In genomic region chr15:77623008-77623877, GRCh38 we compare ENCODE assay signal across 1 cellular context.
TF ChIP-seq lines count a peak whose summit lies in the region.

No MANE protein-coding gene starts in this region.

TF ChIP-seq in K562, 482 proteins besides CTCF, POLR2A, EP300 and RAD21:
- TF ChIP-seq KDM5B (IDR thresholded peaks at IDR 0.05; ENCODE audit: insufficient replicate concordance, low read depth, low read length), result peak; percentile 36
- TF ChIP-seq CBFA2T3 (IDR thresholded peaks at IDR 0.05), result peak; percentile 41; the same call in 1 of the 2 replicates
- peak; percentile 46; the same call in 1 of the 2 replicates for TF ChIP-seq ZFX (CRISPR knock-in tag; IDR thresholded peaks at IDR 0.05)
- TF ChIP-seq, protein P1, sequence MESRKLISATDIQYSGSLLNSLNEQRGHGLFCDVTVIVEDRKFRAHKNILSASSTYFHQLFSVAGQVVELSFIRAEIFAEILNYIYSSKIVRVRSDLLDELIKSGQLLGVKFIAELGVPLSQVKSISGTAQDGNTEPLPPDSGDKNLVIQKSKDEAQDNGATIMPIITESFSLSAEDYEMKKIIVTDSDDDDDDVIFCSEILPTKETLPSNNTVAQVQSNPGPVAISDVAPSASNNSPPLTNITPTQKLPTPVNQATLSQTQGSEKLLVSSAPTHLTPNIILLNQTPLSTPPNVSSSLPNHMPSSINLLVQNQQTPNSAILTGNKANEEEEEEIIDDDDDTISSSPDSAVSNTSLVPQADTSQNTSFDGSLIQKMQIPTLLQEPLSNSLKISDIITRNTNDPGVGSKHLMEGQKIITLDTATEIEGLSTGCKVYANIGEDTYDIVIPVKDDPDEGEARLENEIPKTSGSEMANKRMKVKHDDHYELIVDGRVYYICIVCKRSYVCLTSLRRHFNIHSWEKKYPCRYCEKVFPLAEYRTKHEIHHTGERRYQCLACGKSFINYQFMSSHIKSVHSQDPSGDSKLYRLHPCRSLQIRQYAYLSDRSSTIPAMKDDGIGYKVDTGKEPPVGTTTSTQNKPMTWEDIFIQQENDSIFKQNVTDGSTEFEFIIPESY (CRISPR knock-in tag; IDR thresholded peaks at IDR 0.05), result 0 out of 2 replicates have a peak, but pooled peaks have one; percentile 41
- no peak for TF ChIP-seq HOXB6 (CRISPR knock-in tag; IDR thresholded peaks at IDR 0.05; ENCODE audit: borderline replicate concordance)
- no peak for TF ChIP-seq PTBP1 (IDR thresholded peaks at IDR 0.05; ENCODE audit: low read depth, low read length)
- no peak; the same call in 1 of the 2 replicates for TF ChIP-seq SMARCA4 (IDR thresholded peaks at IDR 0.05)
- no peak for TF ChIP-seq NCOA6 (IDR thresholded peaks at IDR 0.05)
- TF ChIP-seq MAZ (CRISPR knock-in tag; conservative IDR thresholded peaks at IDR 0.05 in 1 of 2, IDR thresholded peaks at IDR 0.05 in 1 of 2), result 0 out of 4 replicates have a peak, but pooled peaks of 1 of the 2 experiments have one; percentile 36
- peak; percentile 40 for TF ChIP-seq ZFP36 (IDR thresholded peaks at IDR 0.05; ENCODE audit: low read depth, low read length, partially characterized antibody)
- TF ChIP-seq PPARD (CRISPR knock-in tag; IDR thresholded peaks at IDR 0.05), result no peak
- no peak for TF ChIP-seq SNIP1 (IDR thresholded peaks at IDR 0.05; ENCODE audit: low read depth)
- peak; percentile 51; the same call in 1 of the 2 replicates for TF ChIP-seq HDGF (IDR thresholded peaks at IDR 0.05)
